13 cellular contexts compared by ENCODE assay signal in the genomic region with DNA sequence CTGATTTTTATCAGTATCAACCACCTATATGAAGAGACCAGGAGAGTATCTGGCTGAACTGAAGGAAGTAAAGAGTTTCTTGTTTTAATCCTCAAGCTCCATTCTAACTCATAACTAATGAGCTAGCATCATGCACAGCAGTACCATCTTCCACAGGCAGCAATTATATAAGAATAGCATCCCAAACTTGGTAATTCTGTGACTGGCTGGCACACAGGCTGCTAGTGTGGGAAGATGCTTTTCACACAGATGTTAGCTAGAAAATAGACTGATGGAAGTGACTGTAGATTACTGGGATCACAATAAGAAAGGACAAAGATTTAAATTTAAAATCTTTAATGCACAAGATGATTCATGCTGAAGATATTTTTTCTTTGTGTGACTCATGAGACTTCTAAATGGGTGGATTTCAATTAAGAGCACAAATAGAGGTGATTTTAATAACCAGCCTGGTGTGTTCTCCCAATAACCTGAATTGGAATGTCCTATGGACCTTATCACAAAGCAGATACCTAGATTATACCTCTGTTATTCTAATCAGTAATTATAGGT.
"Had no signal": no experiment of that assay in that cellular context is flagged by ENCODE, and none has a peak within 500 bp of the region (broad histone marks: within the 10 kb centered on the region; RNA-seq: fewer than 3 reads in every experiment).

No MANE protein-coding gene starts in this region.

- DNase-seq: activated B cell treated with CpG ODN at 0.5 μM for 24 hours; activated CD4-positive, alpha-beta T cell treated with anti-CD3 and anti-CD28 coated beads, Interleukin-2, amount 10 ng/mL, durations not matched to agents 7 days and 5 days; activated T-cell treated with anti-CD3 and anti-CD28 coated beads, Interleukin-2, amount 50 U/mL, for 1 hour; amniotic stem cell; effector CD4-positive, alpha-beta T cell; mucosa of descending colon; naive thymus-derived CD8-positive, alpha-beta T cell; right lobe of liver; stimulated activated naive CD4-positive, alpha-beta T cell; substantia nigra; T-helper 17 cell had no signal

- H3K4me3 ChIP-seq: gastroesophageal sphincter, lung, mucosa of descending colon, right lobe of liver had no signal

- ATAC-seq: gastroesophageal sphincter; mucosa of descending colon; naive thymus-derived CD8-positive, alpha-beta T cell; right lobe of liver; T-helper 17 cell had no signal

- H3K27ac ChIP-seq: gastroesophageal sphincter, right lobe of liver had no signal

- H3K4me1 ChIP-seq: gastroesophageal sphincter, right lobe of liver had no signal

- H3K36me3 ChIP-seq: gastroesophageal sphincter, right lobe of liver had no signal

- H3K27me3 ChIP-seq: gastroesophageal sphincter, right lobe of liver had no signal

- H3K9me3 ChIP-seq: gastroesophageal sphincter, right lobe of liver had no signal
